ENCODE assay signal across 8 cellular contexts in the genomic region with DNA sequence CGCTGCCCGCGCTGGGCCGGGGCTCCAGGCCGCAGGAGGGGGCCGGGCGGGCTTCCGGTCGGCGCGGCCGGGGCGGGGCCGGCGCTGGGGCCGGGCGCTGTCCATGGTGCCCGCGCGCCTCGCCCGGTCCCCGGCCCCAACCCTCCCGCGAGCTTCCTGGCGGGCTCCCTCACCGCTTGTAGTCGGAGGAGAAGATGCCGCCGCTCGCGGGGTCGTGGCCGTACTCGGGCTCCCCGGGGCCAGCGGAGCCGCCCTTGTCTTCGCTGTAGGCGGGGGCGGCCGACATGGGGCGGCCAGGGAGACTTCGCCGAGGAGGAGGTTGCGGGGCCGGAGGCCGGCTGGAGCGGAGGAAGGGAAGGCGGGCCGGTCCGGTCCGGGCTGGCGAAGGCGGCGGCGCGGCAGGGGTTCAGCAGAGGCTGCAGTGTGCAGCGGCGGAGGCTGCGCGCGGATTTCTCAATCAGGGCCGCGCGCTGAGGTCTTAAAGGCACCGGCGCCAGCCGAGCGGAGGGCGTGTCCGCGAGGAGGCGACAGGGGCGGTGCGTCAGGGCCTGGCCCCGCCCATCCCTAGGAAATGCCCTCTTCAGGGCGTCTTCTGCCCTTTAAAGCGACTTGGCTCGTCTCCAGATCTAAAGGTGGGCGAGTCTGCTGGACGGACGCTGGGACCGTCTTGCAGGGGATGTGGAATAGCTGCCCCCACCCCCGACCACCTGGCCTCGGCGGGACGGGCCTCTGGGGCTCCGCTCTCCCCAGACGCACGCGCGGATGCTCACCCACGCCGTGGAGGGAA. TPM values are rescaled to one million over a fixed set of nuclear protein-coding genes. Genes with fewer than 3 reads are reported as not detected.
DNase-seq lines count a peak whose midpoint lies in the region; ATAC-seq, FAIRE-seq and TF ChIP-seq lines count a peak whose summit lies in the region.

A gene with protein sequence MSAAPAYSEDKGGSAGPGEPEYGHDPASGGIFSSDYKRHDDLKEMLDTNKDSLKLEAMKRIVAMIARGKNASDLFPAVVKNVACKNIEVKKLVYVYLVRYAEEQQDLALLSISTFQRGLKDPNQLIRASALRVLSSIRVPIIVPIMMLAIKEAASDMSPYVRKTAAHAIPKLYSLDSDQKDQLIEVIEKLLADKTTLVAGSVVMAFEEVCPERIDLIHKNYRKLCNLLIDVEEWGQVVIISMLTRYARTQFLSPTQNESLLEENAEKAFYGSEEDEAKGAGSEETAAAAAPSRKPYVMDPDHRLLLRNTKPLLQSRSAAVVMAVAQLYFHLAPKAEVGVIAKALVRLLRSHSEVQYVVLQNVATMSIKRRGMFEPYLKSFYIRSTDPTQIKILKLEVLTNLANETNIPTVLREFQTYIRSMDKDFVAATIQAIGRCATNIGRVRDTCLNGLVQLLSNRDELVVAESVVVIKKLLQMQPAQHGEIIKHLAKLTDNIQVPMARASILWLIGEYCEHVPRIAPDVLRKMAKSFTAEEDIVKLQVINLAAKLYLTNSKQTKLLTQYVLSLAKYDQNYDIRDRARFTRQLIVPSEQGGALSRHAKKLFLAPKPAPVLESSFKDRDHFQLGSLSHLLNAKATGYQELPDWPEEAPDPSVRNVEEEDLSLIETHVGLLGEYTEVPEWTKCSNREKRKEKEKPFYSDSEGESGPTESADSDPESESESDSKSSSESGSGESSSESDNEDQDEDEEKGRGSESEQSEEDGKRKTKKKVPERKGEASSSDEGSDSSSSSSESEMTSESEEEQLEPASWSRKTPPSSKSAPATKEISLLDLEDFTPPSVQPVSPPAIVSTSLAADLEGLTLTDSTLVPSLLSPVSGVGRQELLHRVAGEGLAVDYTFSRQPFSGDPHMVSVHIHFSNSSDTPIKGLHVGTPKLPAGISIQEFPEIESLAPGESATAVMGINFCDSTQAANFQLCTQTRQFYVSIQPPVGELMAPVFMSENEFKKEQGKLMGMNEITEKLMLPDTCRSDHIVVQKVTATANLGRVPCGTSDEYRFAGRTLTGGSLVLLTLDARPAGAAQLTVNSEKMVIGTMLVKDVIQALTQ (minus strand): TSS at position 455 of the 787 bp plus-strand sequence. CDS start 169 bp downstream, at position 286.

- H3K27ac ChIP-seq in ACC112 (ENCODE audit: low read depth, low read length) (no peak within 1 kb of the TSS), coronary artery (no peak within 1 kb of the TSS), HepG2 (ENCODE audit: extremely low read length, insufficient read depth, low read length) (no peak within 1 kb of the TSS)

- H3K27ac Mint-ChIP-seq in activated CD4-positive, alpha-beta T cell treated with anti-CD3 and anti-CD28 coated beads, Interleukin-2, amount 10 ng/mL, durations not matched to agents 24 days and 14 days = no peak within 1 kb of the TSS

- H2AFZ ChIP-seq in ACC112 (ENCODE audit: low read length, unreplicated experiment) = peak within 1 kb of the TSS; percentile 98
- no peak within 1 kb of the TSS for H2AFZ ChIP-seq in HepG2 (ENCODE audit: low read length)

- H3K9me3 Mint-ChIP-seq in activated CD4-positive, alpha-beta T cell treated with anti-CD3 and anti-CD28 coated beads, Interleukin-2, amount 10 ng/mL, durations not matched to agents 24 days and 14 days = no peaks in the 10 kb centered on the region

- H3K4me3 ChIP-seq in ACC112 (ENCODE audit: low read depth, low read length) = peak within 1 kb of the TSS; percentile 96
- peak within 1 kb of the TSS; percentile 78 for H3K4me3 ChIP-seq in coronary artery
- peak within 1 kb of the TSS; percentile 57 to 77 (median 68) for H3K4me3 ChIP-seq in HepG2 (replicated peaks in 1 of 3; ENCODE audit: insufficient read depth in 1 of 3, low read depth in 2 of 3, low read length in 3 of 3)

- DNase-seq in NCI-H510A (lab: John Stamatoyannopoulos, UW) = peak; percentile 79
- peak; percentile 93 for DNase-seq in activated CD4-positive, alpha-beta T cell treated with anti-CD3 and anti-CD28 coated beads, Interleukin-2, amount 10 ng/mL, durations not matched to agents 24 days and 14 days
- DNase-seq in coronary artery (ENCODE audit: low spot score) = no peak
- DNase-seq in HepG2 (ENCODE audit: low spot score) = peak; percentile 16
- peak; percentile 50 for DNase-seq in stimulated activated CD4-positive, alpha-beta T cell treated with anti-CD3 and anti-CD28 coated beads, Interleukin-2, amount 100 ng/mL, for 4 hours (ENCODE audit: low read depth)

- H4K20me1 ChIP-seq in HepG2 (ENCODE audit: insufficient read depth, low read length) = no peaks in the 10 kb centered on the region

- TF ChIP-seq CTCF in coronary artery (IDR thresholded peaks at IDR 0.05) = no peak
- TF ChIP-seq CTCF in HepG2 (CRISPR knock-in tag; IDR thresholded peaks at IDR 0.05) = no peak

- TF ChIP-seq EP300 in HepG2 (IDR thresholded peaks at IDR 0.05; ENCODE audit: low read depth in 2 of 2, low read length in 2 of 2) (no peak), HepG2 (CRISPR knock-in tag; IDR thresholded peaks at IDR 0.05; ENCODE audit: borderline replicate concordance) (no peak)

- in situ Hi-C loops in HepG2 (cut with HindIII; ENCODE audit: extremely low pct_ligation_motif_present, low pct_unique_long_range_greater_than_20kb) = no loop called here

- POLR2A ChIA-PET in HepG2 (lab: Yijun Ruan, JAX) = interaction anchor here (1.0 kb wide), 1 partner anchor 41 kb away, joined by 4 read pairs; no protein-coding TSS in a partner anchor

- TF ChIP-seq POLR2A in HepG2 (IDR thresholded peaks at IDR 0.05; ENCODE audit: insufficient read depth in 1 of 2, low read depth in 2 of 2, low read length in 2 of 2) = no peak

- no peak within 1 kb of the TSS for H3K9ac ChIP-seq in HepG2 (ENCODE audit: insufficient read depth, low read depth, low read length)

- H3K4me1 ChIP-seq in ACC112 (ENCODE audit: control insufficient read depth, insufficient read depth, low read length, unreplicated experiment) (peaks cover 3% of the 10 kb centered on the region), HepG2 (ENCODE audit: insufficient read depth, low read length) (peaks cover 6% of the 10 kb centered on the region; the same call in 1 of the 2 replicates)

- peaks cover 32% of the 10 kb centered on the region; the same call in 1 of the 2 replicates for H3K27me3 ChIP-seq in ACC112 (ENCODE audit: insufficient read depth, low read length)
- peaks cover 3 to 15% of the 10 kb centered on the region in 2 experiments; a peak in 4 of 5 replicates for H3K27me3 ChIP-seq in HepG2 (ENCODE audit: control insufficient read depth in 1 of 2, insufficient read depth in 2 of 2, low read length in 2 of 2)

- ATAC-seq in GM19023 (IDR thresholded peaks at IDR 0.05; ENCODE audit: unreplicated experiment) (peak; percentile 87), HG03280 (IDR thresholded peaks at IDR 0.05; ENCODE audit: unreplicated experiment) (peak; percentile 92), HepG2 (peak; percentile 96)

- no TSS peak for BruUV-seq in HepG2 (replicated peaks; lab: Mats Ljungman, UMichigan)

- peak within 1 kb of the TSS; percentile 88 for H3K4me2 ChIP-seq in HepG2 (ENCODE audit: low read depth, low read length)

- H3K4me1 Mint-ChIP-seq in activated CD4-positive, alpha-beta T cell treated with anti-CD3 and anti-CD28 coated beads, Interleukin-2, amount 10 ng/mL, durations not matched to agents 24 days and 14 days = no peaks in the 10 kb centered on the region

- 8% methylated on average over 7 of the region's 95 CpGs for whole genome bisulfite sequencing in HepG2 (ENCODE audit: low lambda C conversion rate)

- CTCF ChIA-PET in HepG2 (lab: Yijun Ruan, JAX; ENCODE audit: low intra/inter-chr PET ratio, low total read pairs) = no interaction called here

- 0 out of 2 replicates have a peak, but pooled peaks have one; percentile 52 for TF ChIP-seq RAD21 in HepG2 (CRISPR knock-in tag; IDR thresholded peaks at IDR 0.05)

- H3K4me3 Mint-ChIP-seq in activated CD4-positive, alpha-beta T cell treated with anti-CD3 and anti-CD28 coated beads, Interleukin-2, amount 10 ng/mL, durations not matched to agents 24 days and 14 days = peak within 1 kb of the TSS; percentile 65

- intact Hi-C loops in activated CD4-positive, alpha-beta T cell treated with anti-CD3 and anti-CD28 coated beads, Interleukin-2, amount 10 ng/mL, durations not matched to agents 24 days and 14 days (cut with micrococcal nuclease) = loop anchor here (1.0 to 5.0 kb wide), 3 partner anchors 41 to 293 kb away; no protein-coding TSS in a partner anchor
- intact Hi-C loops in HepG2 (cut with micrococcal nuclease; ENCODE audit: unreplicated experiment) = no loop called here

- no peaks in the 10 kb centered on the region for H3K36me3 Mint-ChIP-seq in activated CD4-positive, alpha-beta T cell treated with anti-CD3 and anti-CD28 coated beads, Interleukin-2, amount 10 ng/mL, durations not matched to agents 24 days and 14 days (ENCODE audit: low read depth)

- no peak for FAIRE-seq in HepG2 (lab: Jason Lieb, UNC)

- peaks cover 6% of the 10 kb centered on the region for H3K27me3 Mint-ChIP-seq in activated CD4-positive, alpha-beta T cell treated with anti-CD3 and anti-CD28 coated beads, Interleukin-2, amount 10 ng/mL, durations not matched to agents 24 days and 14 days

- no peaks in the 10 kb centered on the region for H3K9me3 ChIP-seq in HepG2 (ENCODE audit: low read length)

- no peaks in the 10 kb centered on the region for H3K36me3 ChIP-seq in ACC112 (ENCODE audit: insufficient read depth, low read length)
- H3K36me3 ChIP-seq in HepG2 (replicated peaks in 1 of 2; ENCODE audit: control insufficient read depth in 1 of 2, insufficient read depth in 2 of 2, low read length in 2 of 2) = no peaks in the 10 kb centered on the region

- H3K79me2 ChIP-seq in ACC112 (ENCODE audit: control insufficient read depth, insufficient read depth, low read length, unreplicated experiment) = no peaks in the 10 kb centered on the region
- no peaks in the 10 kb centered on the region for H3K79me2 ChIP-seq in HepG2 (ENCODE audit: insufficient read depth, low read length)

RNA-seq across cellular contexts. Expression of the gene that starts here (rescaled TPM):
- total RNA-seq in activated CD4-positive, alpha-beta T cell treated with anti-CD3 and anti-CD28 coated beads, Interleukin-2, amount 10 ng/mL, durations not matched to agents 24 days and 14 days = not detected in 2 replicates
- total RNA-seq in HepG2 (2016; rRNA removed; fragmentation: Illumina TruSeq; extraction: Trizol) = not detected in 2 replicates
- total RNA-seq in HepG2 (2016; cell fraction: cytosol; rRNA removed; fragmentation: Illumina TruSeq; extraction: Trizol; ENCODE audit: low read depth) = not detected in 2 replicates
- total RNA-seq in HepG2 (2016; cell fraction: insoluble cytoplasmic fraction; rRNA removed; fragmentation: Illumina TruSeq; extraction: Trizol) = not detected in 2 replicates
- total RNA-seq in HepG2 (2016; cell fraction: membrane; rRNA removed; fragmentation: Illumina TruSeq; extraction: Trizol) = not detected in 2 replicates
- total RNA-seq in HepG2 (2016; cell fraction: nucleus; rRNA removed; fragmentation: Illumina TruSeq; extraction: Trizol) = not detected in 2 replicates
- polyA plus RNA-seq in HepG2 (2011; rRNA removed) = not detected in 2 replicates
- polyA plus RNA-seq in HepG2 (2011; cell fraction: cytosol; rRNA removed) = not detected in 2 replicates
- polyA plus RNA-seq in HepG2 (2011; cell fraction: nucleus; rRNA removed) = 0.17 and 0.23 TPM in 2 replicates
- not detected in 2 replicates for polyA plus RNA-seq in HepG2 (2012)
- polyA plus RNA-seq in HepG2 (2016; cell fraction: cytosol; fragmentation: Illumina TruSeq; extraction: Trizol; ENCODE audit: low read depth) = not detected in 2 replicates
- not detected in 2 replicates for polyA plus RNA-seq in HepG2 (2016; cell fraction: insoluble cytoplasmic fraction; fragmentation: Illumina TruSeq; extraction: Trizol; ENCODE audit: low read depth)
- not detected in 2 replicates for polyA plus RNA-seq in HepG2 (2016; cell fraction: membrane; fragmentation: Illumina TruSeq; extraction: Trizol; ENCODE audit: low read depth)
- polyA plus RNA-seq in HepG2 (2016; cell fraction: nucleus; fragmentation: Illumina TruSeq; extraction: Trizol; ENCODE audit: insufficient read depth, low read depth) = not detected in 2 replicates
- 0.37 TPM in 1 of 2 replicates, not detected in the other for polyA minus RNA-seq in HepG2 (2011; rRNA and poly(A)+ RNA removed; ENCODE audit: low replicate concordance)
- not detected in 2 replicates for polyA minus RNA-seq in HepG2 (2011; cell fraction: cytosol; rRNA and poly(A)+ RNA removed)
- 1.3 TPM in 1 of 2 replicates, not detected in the other for polyA minus RNA-seq in HepG2 (2011; cell fraction: nucleus; rRNA and poly(A)+ RNA removed)

Comparison
In these comparisons a context has a peak if more than half of its experiments do, and no peak if none do; other contexts are left out.
1. Peak in DNase-seq in activated CD4-positive, alpha-beta T cell treated with anti-CD3 and anti-CD28 coated beads, Interleukin-2, amount 10 ng/mL, durations not matched to agents 24 days and 14 days; RNA of the gene not detected or under 1 TPM.